Comparison of ENCODE assay signal across 9 cellular contexts in genomic region chr18:57629399-57629798, GRCh38. TPM values are rescaled to one million over a fixed set of nuclear protein-coding genes. Genes with fewer than 3 reads are reported as not detected.
A peak's percentile ranks its signal among the peaks of the same experiment; 100 is the strongest.
DNase-seq lines count a peak whose midpoint lies in the region; TF ChIP-seq lines count a peak whose summit lies in the region.
"Had no signal": no experiment of that assay in that cellular context is flagged by ENCODE, and none has a peak within 500 bp of the region (broad histone marks: within the 10 kb centered on the region; RNA-seq: fewer than 3 reads in every experiment).

No MANE protein-coding gene starts in this region.

- H3K27ac ChIP-seq in WERI-Rb-1 (no peak overlapping the region), iPS-20b (ENCODE audit: low read length) (no peak overlapping the region), stomach smooth muscle (ENCODE audit: low read length) (no peak overlapping the region)
- H3K27ac ChIP-seq: SK-N-MC had no signal

- H3K9me3 ChIP-seq in WERI-Rb-1 (ENCODE audit: severe bottlenecking) (no peaks in the 10 kb centered on the region), iPS-20b (ENCODE audit: insufficient read depth, low read depth, low read length) (no peaks in the 10 kb centered on the region), stomach smooth muscle (ENCODE audit: control insufficient read depth in 2 of 2, low read length in 2 of 2) (no peaks in the 10 kb centered on the region)

- H3K4me3 Mint-ChIP-seq in activated CD4-positive, alpha-beta memory T cell treated with anti-CD3 and anti-CD28 coated beads, Interleukin-2, amount 10 ng/mL, durations not matched to agents 7 days and 5 days, result peak overlapping the region; percentile 98
- H3K4me3 Mint-ChIP-seq in activated CD4-positive, alpha-beta memory T cell treated with anti-CD3 and anti-CD28 coated beads for 36 hours, result no peak overlapping the region

- no peaks in the 10 kb centered on the region for H3K27me3 Mint-ChIP-seq in activated CD4-positive, alpha-beta memory T cell treated with anti-CD3 and anti-CD28 coated beads, Interleukin-2, amount 10 ng/mL, durations not matched to agents 7 days and 5 days
- H3K27me3 Mint-ChIP-seq in activated CD4-positive, alpha-beta memory T cell treated with anti-CD3 and anti-CD28 coated beads for 36 hours, result no peaks in the 10 kb centered on the region

- H3K36me3 Mint-ChIP-seq in activated CD4-positive, alpha-beta memory T cell treated with anti-CD3 and anti-CD28 coated beads, Interleukin-2, amount 10 ng/mL, durations not matched to agents 7 days and 5 days (ENCODE audit: low read depth), result peaks cover 11% of the 10 kb centered on the region
- H3K36me3 Mint-ChIP-seq in activated CD4-positive, alpha-beta memory T cell treated with anti-CD3 and anti-CD28 coated beads for 36 hours, result no peaks in the 10 kb centered on the region

- peaks cover 7% of the 10 kb centered on the region for H3K4me1 ChIP-seq in iPS-20b (ENCODE audit: insufficient read depth, low read length)
- peaks cover 3% of the 10 kb centered on the region for H3K4me1 ChIP-seq in stomach smooth muscle (ENCODE audit: control insufficient read depth, insufficient read depth, low read length)

- H3K27ac Mint-ChIP-seq in activated CD4-positive, alpha-beta memory T cell treated with anti-CD3 and anti-CD28 coated beads, Interleukin-2, amount 10 ng/mL, durations not matched to agents 7 days and 5 days, result no peak overlapping the region
- H3K27ac Mint-ChIP-seq in activated CD4-positive, alpha-beta memory T cell treated with anti-CD3 and anti-CD28 coated beads for 36 hours, result no peak overlapping the region

- H3K36me3 ChIP-seq in WERI-Rb-1 (no peaks in the 10 kb centered on the region), iPS-20b (ENCODE audit: insufficient read depth, low read depth, low read length) (no peaks in the 10 kb centered on the region), stomach smooth muscle (ENCODE audit: control insufficient read depth in 2 of 2, insufficient read depth in 2 of 2, low read length in 2 of 2) (no peaks in the 10 kb centered on the region)

- peak overlapping the region; percentile 71 for H3K4me3 ChIP-seq in WERI-Rb-1 (ENCODE audit: low read depth, low read length)
- H3K4me3 ChIP-seq in iPS-20b (ENCODE audit: low read length), result peak overlapping the region; percentile 92; the same call in 1 of the 2 replicates
- peak overlapping the region; percentile 89 to 91 for H3K4me3 ChIP-seq in stomach smooth muscle (ENCODE audit: low read length in 2 of 2)

- no peak for TF ChIP-seq CTCF in WERI-Rb-1 (IDR thresholded peaks at IDR 0.05; ENCODE audit: low read depth, low read length)

- peaks cover 17% of the 10 kb centered on the region for H3K4me1 Mint-ChIP-seq in activated CD4-positive, alpha-beta memory T cell treated with anti-CD3 and anti-CD28 coated beads, Interleukin-2, amount 10 ng/mL, durations not matched to agents 7 days and 5 days
- H3K4me1 Mint-ChIP-seq in activated CD4-positive, alpha-beta memory T cell treated with anti-CD3 and anti-CD28 coated beads for 36 hours (ENCODE audit: low read depth), result peaks cover 10% of the 10 kb centered on the region

- no peak for DNase-seq in activated CD4-positive, alpha-beta memory T cell treated with anti-CD3 and anti-CD28 coated beads, Interleukin-2, amount 10 ng/mL, durations not matched to agents 7 days and 5 days
- DNase-seq in activated CD4-positive, alpha-beta memory T cell treated with anti-CD3 and anti-CD28 coated beads for 36 hours, result no peak
- no peak for DNase-seq in WERI-Rb-1
- DNase-seq in NCI-H1436 (lab: John Stamatoyannopoulos, UW), result no peak
- DNase-seq in NCI-H187 (lab: John Stamatoyannopoulos, UW), result no peak
- no peak for DNase-seq in NCI-H345 (lab: John Stamatoyannopoulos, UW)

- no peaks in the 10 kb centered on the region for H3K27me3 ChIP-seq in WERI-Rb-1 (ENCODE audit: insufficient read depth, low read depth, severe bottlenecking)
- H3K27me3 ChIP-seq in iPS-20b (ENCODE audit: insufficient read depth, low read length), result no peaks in the 10 kb centered on the region
- no peaks in the 10 kb centered on the region for H3K27me3 ChIP-seq in stomach smooth muscle (ENCODE audit: control insufficient read depth in 1 of 2, insufficient read depth in 2 of 2, low read length in 2 of 2)

- H3K9ac ChIP-seq in iPS-20b (ENCODE audit: low read depth, low read length) (peak overlapping the region; percentile 74; the same call in 1 of the 2 replicates), stomach smooth muscle (ENCODE audit: low read length in 2 of 2) (peak overlapping the region in 1 of 2 donors; percentile 64)

- no peaks in the 10 kb centered on the region for H3K9me3 Mint-ChIP-seq in activated CD4-positive, alpha-beta memory T cell treated with anti-CD3 and anti-CD28 coated beads, Interleukin-2, amount 10 ng/mL, durations not matched to agents 7 days and 5 days
- no peaks in the 10 kb centered on the region for H3K9me3 Mint-ChIP-seq in activated CD4-positive, alpha-beta memory T cell treated with anti-CD3 and anti-CD28 coated beads for 36 hours

- CTCF ChIA-PET in activated CD4-positive, alpha-beta memory T cell treated with anti-CD3 and anti-CD28 coated beads, Interleukin-2, amount 10 ng/mL, durations not matched to agents 7 days and 5 days (lab: Charles Lee), result interaction anchor here (1.4 to 2.2 kb wide), 2 partner anchors 8 to 16 kb away, joined by 3 to 13 read pairs; partner anchors contain the start of gene NARS1
- CTCF ChIA-PET in activated CD4-positive, alpha-beta memory T cell treated with anti-CD3 and anti-CD28 coated beads for 36 hours (lab: Charles Lee), result interaction anchor here (1.8 kb wide), 1 partner anchor 67 kb away, joined by 6 read pairs; no protein-coding TSS in a partner anchor

- intact Hi-C loops in activated CD4-positive, alpha-beta memory T cell treated with anti-CD3 and anti-CD28 coated beads for 36 hours (cut with micrococcal nuclease), result no loop called here

- POLR2A ChIA-PET in activated CD4-positive, alpha-beta memory T cell treated with anti-CD3 and anti-CD28 coated beads, Interleukin-2, amount 10 ng/mL, durations not matched to agents 7 days and 5 days (lab: Charles Lee), result interaction anchor here (0.6 to 3.3 kb wide), 5 partner anchors 8 to 628 kb away, joined by 3 to 37 read pairs (median 3); partner anchors contain the start of gene NARS1
- POLR2A ChIA-PET in activated CD4-positive, alpha-beta memory T cell treated with anti-CD3 and anti-CD28 coated beads for 36 hours (lab: Charles Lee), result interaction anchor here (2.4 kb wide), 1 partner anchor 7 kb away, joined by 19 read pairs; the partner anchor contains the start of gene NARS1

RNA-seq across cellular contexts. Expression of gene NARS1, which starts 7.8 kb away (rescaled TPM):
- total RNA-seq in activated CD4-positive, alpha-beta memory T cell treated with anti-CD3 and anti-CD28 coated beads, Interleukin-2, amount 10 ng/mL, durations not matched to agents 7 days and 5 days, result 10 to 100 TPM; 92.4 to 98.3 TPM
- 100 to 1,000 TPM; 100 to 105 TPM for total RNA-seq in activated CD4-positive, alpha-beta memory T cell treated with anti-CD3 and anti-CD28 coated beads for 36 hours

RNA-seq across cellular contexts. Expression of gene FECH, which starts 42.9 kb away (rescaled TPM):
- 10 to 100 TPM; 14.4 to 18.1 TPM for total RNA-seq in activated CD4-positive, alpha-beta memory T cell treated with anti-CD3 and anti-CD28 coated beads, Interleukin-2, amount 10 ng/mL, durations not matched to agents 7 days and 5 days
- total RNA-seq in activated CD4-positive, alpha-beta memory T cell treated with anti-CD3 and anti-CD28 coated beads for 36 hours, result 10 to 100 TPM; 17.5 to 20.2 TPM
